8 cellular contexts compared by ENCODE assay signal in genomic region chr9:120931278-120932085, GRCh38. TPM values are rescaled to one million over a fixed set of nuclear protein-coding genes. Genes with fewer than 3 reads are reported as not detected.
DNase-seq lines count a peak whose midpoint lies in the region; ATAC-seq, FAIRE-seq and TF ChIP-seq lines count a peak whose summit lies in the region.

No MANE protein-coding gene starts in this region.

- DNase-seq in NCI-H2029 (lab: John Stamatoyannopoulos, UW) (peak; percentile 52), NCI-H2029 treated with DMSO at 0.1 percent for 48 hours (lab: John Stamatoyannopoulos, UW) (no peak), H54 (ENCODE audit: insufficient read length, low spot score) (peak; percentile 88), MV-4-11 (lab: John Stamatoyannopoulos, UW) (peak; percentile 75), foreskin fibroblast (peak; percentile 61 to 76), inferior parietal cortex (ENCODE audit: extremely low spot score) (no peak)
- DNase-seq in activated T-cell treated with anti-CD3 and anti-CD28 coated beads, Interleukin-2, amount 50 U/mL, for 72 hours = peak; percentile 70 to 74
- DNase-seq in stimulated activated CD8-positive, alpha-beta memory T cell treated with anti-CD3 and anti-CD28 coated beads, Interleukin-4, amount 100 ng/mL, for 24 hours (ENCODE audit: low read depth) = peak; percentile 49

- peak overlapping the region; percentile 96 for H3K27ac Mint-ChIP-seq in activated T-cell treated with anti-CD3 and anti-CD28 coated beads, Interleukin-2, amount 50 U/mL, for 72 hours

- TF ChIP-seq CTCF in foreskin fibroblast (IDR thresholded peaks at IDR 0.05; ENCODE audit: low read depth, low read length) = no peak

- TF ChIP-seq POLR2A in H54 (IDR thresholded peaks at IDR 0.05; ENCODE audit: low read depth, low read length) = no peak

- peak; percentile 36 for FAIRE-seq in H54 (lab: Jason Lieb, UNC)

- H3K36me3 Mint-ChIP-seq in activated T-cell treated with anti-CD3 and anti-CD28 coated beads, Interleukin-2, amount 50 U/mL, for 72 hours (ENCODE audit: insufficient read depth in 2 of 2) = peaks cover 6 to 7% of the 10 kb centered on the region in 2 donors

- ATAC-seq in activated T-cell treated with anti-CD3 and anti-CD28 coated beads, Interleukin-2, amount 50 U/mL, for 72 hours (replicated peaks in 1 of 2) = peak; percentile 52 to 53

- H3K4me1 Mint-ChIP-seq in activated T-cell treated with anti-CD3 and anti-CD28 coated beads, Interleukin-2, amount 50 U/mL, for 72 hours (ENCODE audit: low read depth) = peaks cover 91% of the 10 kb centered on the region

- H3K4me3 Mint-ChIP-seq in activated T-cell treated with anti-CD3 and anti-CD28 coated beads, Interleukin-2, amount 50 U/mL, for 72 hours = peak overlapping the region; percentile 79 to 88

- H3K4me3 ChIP-seq in foreskin fibroblast (ENCODE audit: low read depth in 1 of 2, low read length in 2 of 2) = no peak overlapping the region

- H3K9me3 Mint-ChIP-seq in activated T-cell treated with anti-CD3 and anti-CD28 coated beads, Interleukin-2, amount 50 U/mL, for 72 hours = no peaks in the 10 kb centered on the region

- H3K27me3 Mint-ChIP-seq in activated T-cell treated with anti-CD3 and anti-CD28 coated beads, Interleukin-2, amount 50 U/mL, for 72 hours (ENCODE audit: low read depth) = no peaks in the 10 kb centered on the region

RNA-seq across cellular contexts. Expression of gene TRAF1, which starts 4.9 kb away (rescaled TPM):
- 100 to 1,000 TPM in 1 of 2 donors, 10 to 100 TPM in 1; 91.6 to 101 TPM for total RNA-seq in activated T-cell treated with anti-CD3 and anti-CD28 coated beads, Interleukin-2, amount 50 U/mL, for 72 hours

RNA-seq across cellular contexts. Expression of gene PHF19, which starts 54.5 kb away (rescaled TPM):
- total RNA-seq in activated T-cell treated with anti-CD3 and anti-CD28 coated beads, Interleukin-2, amount 50 U/mL, for 72 hours = 100 to 1,000 TPM; 166 to 222 TPM

Comparison
In these comparisons a context has a peak if more than half of its experiments do, and no peak if none do; other contexts are left out.
1. DNase-seq: peak in NCI-H2029 (single experiment), H54 (single experiment), MV-4-11 (single experiment), activated T-cell treated with anti-CD3 and anti-CD28 coated beads, Interleukin-2, amount 50 U/mL, for 72 hours (2 of 2), foreskin fibroblast (2 of 2) and stimulated activated CD8-positive, alpha-beta memory T cell treated with anti-CD3 and anti-CD28 coated beads, Interleukin-4, amount 100 ng/mL, for 24 hours (single experiment); none in NCI-H2029 treated with DMSO at 0.1 percent for 48 hours (single experiment) and inferior parietal cortex (single experiment).